Comparison of ENCODE assay signal across 12 cellular contexts in genomic region chr22:39592104-39593060, GRCh38. TPM values are rescaled to one million over a fixed set of nuclear protein-coding genes. Genes with fewer than 3 reads are reported as not detected.
A peak's percentile ranks its signal among the peaks of the same experiment; 100 is the strongest.
DNase-seq lines count a peak whose midpoint lies in the region; ATAC-seq and TF ChIP-seq lines count a peak whose summit lies in the region.
"Had no signal": no experiment of that assay in that cellular context is flagged by ENCODE, and none has a peak within 500 bp of the region (broad histone marks: within the 10 kb centered on the region; RNA-seq: fewer than 3 reads in every experiment).

No MANE protein-coding gene starts in this region.

- H3K18ac ChIP-seq in H9 (ENCODE audit: insufficient read length, low read depth, low read length), result no peak overlapping the region

- H2BK15ac ChIP-seq in H9 (ENCODE audit: low read depth, low read length), result no peak overlapping the region

- no peak overlapping the region for H3K27ac ChIP-seq in osteoblast (ENCODE audit: low read depth, low read length)
- no peak overlapping the region for H3K27ac ChIP-seq in H9 (ENCODE audit: insufficient read length, low read depth, low read length)

- no peaks in the 10 kb centered on the region for H3K9me3 ChIP-seq in osteoblast (ENCODE audit: low read depth, low read length)
- H3K9me3 ChIP-seq in H9 (ENCODE audit: control insufficient read depth, low read depth, low read length), result no peaks in the 10 kb centered on the region

- H3K23ac ChIP-seq in H9 (ENCODE audit: insufficient read length, low read depth, low read length), result no peak overlapping the region

- DNase-seq in Caki2 (ENCODE audit: low read depth) (peak; percentile 52), MV-4-11 (lab: John Stamatoyannopoulos, UW) (peak; percentile 36), dermis blood vessel endothelial cell (peak; percentile 56), osteoblast (ENCODE audit: insufficient read length, low spot score, missing footprints) (peak; percentile 95), DMS53 treated with DMSO at 0.1 percent for 48 hours (lab: John Stamatoyannopoulos, UW; ENCODE audit: unreplicated experiment) (no peak), H9 (no peak)
- no peak for DNase-seq in activated CD4-positive, alpha-beta T cell treated with anti-CD3 and anti-CD28 coated beads for 4 hours
- DNase-seq: activated B cell treated with CpG ODN at 0.5 μM for 24 hours, NCI-H1417 treated with DMSO at 0.1 percent for 48 hours had no signal

- no peaks in the 10 kb centered on the region for H3K36me3 Mint-ChIP-seq in H9 (ENCODE audit: insufficient read depth in 1 of 3, low read depth in 3 of 3)
- H3K36me3 Mint-ChIP-seq: stimulated activated naive B cell treated with anti-CD40 and anti-IgM and Interleukin-4, amounts not matched to agents 10 μg/mL and 1 μg/mL and 100 μg/mL, for 72 hours had no signal

- H3K4ac ChIP-seq in H9 (ENCODE audit: low read depth, low read length), result no peak overlapping the region

- no peaks in the 10 kb centered on the region for H3K79me1 ChIP-seq in H9 (ENCODE audit: insufficient read depth, low read depth, low read length, poor library complexity, severe bottlenecking)

- H2BK20ac ChIP-seq in H9 (ENCODE audit: low read depth, low read length, poor library complexity, severe bottlenecking), result no peak overlapping the region

- H4K91ac ChIP-seq in H9 (ENCODE audit: insufficient read length, low read depth, low read length), result no peak overlapping the region

- no peaks in the 10 kb centered on the region for H3K36me3 ChIP-seq in osteoblast (ENCODE audit: insufficient read depth, low read length)

- no peaks in the 10 kb centered on the region for H3K79me2 ChIP-seq in osteoblast (ENCODE audit: insufficient read depth, low read length)
- no peaks in the 10 kb centered on the region for H3K79me2 ChIP-seq in H9 (ENCODE audit: insufficient read depth, low read length)

- no peak overlapping the region for H3K4me3 Mint-ChIP-seq in H9
- H3K4me3 Mint-ChIP-seq: activated B cell treated with CpG ODN at 0.5 μM for 24 hours; nephron; stimulated activated naive B cell treated with anti-CD40 and anti-IgM and Interleukin-4, amounts not matched to agents 10 μg/mL and 1 μg/mL and 100 μg/mL, for 72 hours had no signal

- WGBS in H9 (ENCODE audit: extremely low coverage, insufficient read length, low lambda C conversion rate), result no CpG with 5 or more reads among the region's 31 CpGs

- no peak overlapping the region for H4K5ac ChIP-seq in H9 (ENCODE audit: insufficient read length, low read depth, low read length)

- H4K20me1 ChIP-seq in osteoblast (ENCODE audit: insufficient read depth, low read length), result no peaks in the 10 kb centered on the region
- no peaks in the 10 kb centered on the region for H4K20me1 ChIP-seq in H9 (ENCODE audit: control insufficient read depth, insufficient read depth, insufficient read length)

- no peak overlapping the region for H3K56ac ChIP-seq in H9 (ENCODE audit: insufficient read length, low read depth, low read length)

- H3K27ac Mint-ChIP-seq in H9, result no peak overlapping the region
- H3K27ac Mint-ChIP-seq: activated B cell treated with CpG ODN at 0.5 μM for 24 hours; nephron; stimulated activated naive B cell treated with anti-CD40 and anti-IgM and Interleukin-4, amounts not matched to agents 10 μg/mL and 1 μg/mL and 100 μg/mL, for 72 hours had no signal

- H2BK12ac ChIP-seq in H9 (ENCODE audit: insufficient read length, low read depth, low read length), result no peak overlapping the region

- no peak overlapping the region for H3K4me3 ChIP-seq in osteoblast (ENCODE audit: insufficient read depth, low read length)

- no peaks in the 10 kb centered on the region; a peak in 2 of 5 replicates for H3K9me3 Mint-ChIP-seq in H9
- H3K9me3 Mint-ChIP-seq: activated B cell treated with CpG ODN at 0.5 μM for 24 hours; nephron; stimulated activated naive B cell treated with anti-CD40 and anti-IgM and Interleukin-4, amounts not matched to agents 10 μg/mL and 1 μg/mL and 100 μg/mL, for 72 hours had no signal

- no peak overlapping the region for H3K4me2 ChIP-seq in osteoblast (ENCODE audit: insufficient read depth, low read length)
- H3K4me2 ChIP-seq in H9 (ENCODE audit: insufficient read depth, insufficient read length, low read length), result no peak overlapping the region

- no peak overlapping the region for H2BK120ac ChIP-seq in H9 (ENCODE audit: low read depth, low read length, poor library complexity, severe bottlenecking)

- H3K27me3 Mint-ChIP-seq in H9 (ENCODE audit: low read depth), result peaks cover 17% of the 10 kb centered on the region

- H3K14ac ChIP-seq in H9 (ENCODE audit: insufficient read depth, low read length), result no peak overlapping the region

- H3K4me1 ChIP-seq in osteoblast (ENCODE audit: insufficient read depth, low read length) (peaks cover 9% of the 10 kb centered on the region), H9 (ENCODE audit: insufficient read depth, low read length) (no peaks in the 10 kb centered on the region)

- H3T11ph ChIP-seq in H9 (ENCODE audit: low read length), result no peak overlapping the region

- H2BK5ac ChIP-seq in H9 (ENCODE audit: insufficient read length, low read length), result no peak overlapping the region

- H3K27me3 ChIP-seq in osteoblast (ENCODE audit: insufficient read depth, low read length) (peaks cover 6% of the 10 kb centered on the region), H9 (ENCODE audit: insufficient read depth, low read length) (no peaks in the 10 kb centered on the region)

- no peak overlapping the region for H2AK5ac ChIP-seq in H9 (ENCODE audit: insufficient read length, low read length)

- no peak for ATAC-seq in GM21825 (IDR thresholded peaks at IDR 0.05; ENCODE audit: unreplicated experiment)

- H3K23me2 ChIP-seq in H9 (ENCODE audit: insufficient read length, low read depth, low read length, poor library complexity, severe bottlenecking), result peaks cover 2% of the 10 kb centered on the region

- H2AFZ ChIP-seq in osteoblast (ENCODE audit: low read length), result no peak overlapping the region
- H2AFZ ChIP-seq in H9 (ENCODE audit: low read length), result no peak overlapping the region

- in situ Hi-C loops in Caki2 (cut with HindIII; ENCODE audit: low pct_unique_long_range_greater_than_20kb, low sequenced_read_pairs), result no loop called here

- peaks cover 7 to 33% of the 10 kb centered on the region in 2 experiments for H3K4me1 Mint-ChIP-seq in H9
- H3K4me1 Mint-ChIP-seq: nephron had no signal

- H3K9ac ChIP-seq in H9 (ENCODE audit: extremely low read depth, insufficient read length, low read length), result no peak overlapping the region

- no peak for TF ChIP-seq CTCF in osteoblast (IDR thresholded peaks at IDR 0.05; ENCODE audit: extremely low read depth, low read depth, low read length)
- no peak for TF ChIP-seq CTCF in H9 (conservative IDR thresholded peaks at IDR 0.05)

- H4K8ac ChIP-seq in H9 (replicated peaks; ENCODE audit: insufficient read length, low read depth, low read length), result no peak overlapping the region

RNA-seq across cellular contexts. Expression of gene CACNA1I, which starts 21.8 kb away (rescaled TPM):
- total RNA-seq in Caki2 (2014; rRNA removed; shearing (Covaris generic); ENCODE audit: low replicate concordance), result not detected in 2 replicates
- total RNA-seq in dermis blood vessel endothelial cell, result not detected in 2 replicates
- total RNA-seq in osteoblast, result under 0.01 TPM in 2 replicates
- total RNA-seq in H9 (2021), result 0.50 and 0.53 TPM in 2 replicates
- total RNA-seq: activated B cell treated with CpG ODN at 0.5 μM for 24 hours had no signal

RNA-seq across cellular contexts. Expression of gene RPS19BP1, which starts 59.8 kb away (rescaled TPM):
- total RNA-seq in Caki2 (2014; rRNA removed; shearing (Covaris generic); ENCODE audit: low replicate concordance), result 209 and 302 TPM in 2 replicates
- total RNA-seq in dermis blood vessel endothelial cell (52.8 and 74.2 TPM in 2 replicates), osteoblast (25.9 and 34.7 TPM in 2 replicates), H9 (2021) (65.0 and 72.2 TPM in 2 replicates)

Comparison
In these comparisons a context has a peak if more than half of its experiments do, and no peak if none do; other contexts are left out.
1. DNase-seq: peak in Caki2 (single experiment), MV-4-11 (single experiment), dermis blood vessel endothelial cell (single experiment) and osteoblast (single experiment); none in DMS53 treated with DMSO at 0.1 percent for 48 hours (single experiment), activated CD4-positive, alpha-beta T cell treated with anti-CD3 and anti-CD28 coated beads for 4 hours (0 of 2) and H9 (single experiment).